In the genomic region with DNA sequence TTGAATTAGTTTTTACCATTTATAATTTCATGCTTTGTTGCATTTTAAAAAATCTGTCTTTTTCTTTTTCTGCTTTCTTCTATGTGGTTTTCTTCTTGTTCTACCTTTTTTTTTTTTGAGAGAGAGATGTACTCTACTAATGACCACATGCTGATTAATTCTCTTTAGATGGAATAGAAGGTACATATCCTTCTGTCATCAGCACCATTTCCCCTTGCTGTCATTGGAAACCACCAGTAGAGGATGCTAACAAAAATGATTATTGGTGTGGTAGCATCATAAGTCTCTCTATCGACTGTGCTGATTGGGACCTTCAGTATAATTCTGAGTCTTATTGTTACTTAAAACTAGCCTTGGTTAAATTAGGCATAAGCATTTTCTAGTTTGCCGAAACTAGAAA, we compare ENCODE assay signal across 8 cellular contexts. TPM values are rescaled to one million over a fixed set of nuclear protein-coding genes. Genes with fewer than 3 reads are reported as not detected.
DNase-seq lines count a peak whose midpoint lies in the region; ATAC-seq and TF ChIP-seq lines count a peak whose summit lies in the region.

No MANE protein-coding gene starts in this region.

- H3K9ac ChIP-seq in MM.1S (ENCODE audit: low read length), result no peak overlapping the region

- H3K9me3 ChIP-seq in MM.1S (replicated peaks; ENCODE audit: insufficient read depth, low read length) (no peaks in the 10 kb centered on the region), ovary (no peaks in the 10 kb centered on the region)

- H3K36me3 ChIP-seq in MM.1S (replicated peaks; ENCODE audit: insufficient read depth, low read length), result no peaks in the 10 kb centered on the region
- no peaks in the 10 kb centered on the region for H3K36me3 ChIP-seq in ovary

- peak; percentile 6 to 12 for ATAC-seq in activated CD4-positive, CD25-positive, alpha-beta regulatory T cell treated with anti-CD3 and anti-CD28 coated beads, Interleukin-2, amount 50 U/mL, for 24 hours
- no peak for ATAC-seq in central memory CD8-positive, alpha-beta T cell (replicated peaks; ENCODE audit: extremely low read depth, poor library complexity, severe bottlenecking)
- no peak for ATAC-seq in GM19035 (IDR thresholded peaks at IDR 0.05; ENCODE audit: unreplicated experiment)
- no peak for ATAC-seq in HG03045 (IDR thresholded peaks at IDR 0.05; ENCODE audit: unreplicated experiment)

- no peak for TF ChIP-seq POLR2A in ovary (IDR thresholded peaks at IDR 0.05)

- peak overlapping the region; percentile 37 for H3K4me3 Mint-ChIP-seq in central memory CD8-positive, alpha-beta T cell

- H3K4me1 ChIP-seq in MM.1S (ENCODE audit: low read length), result peaks cover 10% of the 10 kb centered on the region; the same call in 1 of the 2 replicates
- no peaks in the 10 kb centered on the region for H3K4me1 ChIP-seq in ovary (ENCODE audit: insufficient read depth)

- intact Hi-C loops in ovary (cut with DNase I), result no loop called here

- TF ChIP-seq EP300 in ovary (IDR thresholded peaks at IDR 0.05), result no peak

- no peaks in the 10 kb centered on the region for H3K9me3 Mint-ChIP-seq in central memory CD8-positive, alpha-beta T cell

- no peak for DNase-seq in activated CD4-positive, CD25-positive, alpha-beta regulatory T cell (lab: John Stamatoyannopoulos, UW)
- DNase-seq in MM.1S (peak; percentile 19), retinal pigment epithelial cell (ENCODE audit: low read depth) (no peak), ovary (no peak)
- no peak for DNase-seq in central memory CD8-positive, alpha-beta T cell (ENCODE audit: low spot score in 2 of 2)

- H3K27me3 ChIP-seq in MM.1S (replicated peaks; ENCODE audit: insufficient read depth, low read length) (no peaks in the 10 kb centered on the region), ovary (no peaks in the 10 kb centered on the region)

- H3K79me2 ChIP-seq in MM.1S (ENCODE audit: low read length), result peaks cover 76% of the 10 kb centered on the region

- H3K4me2 ChIP-seq in MM.1S (ENCODE audit: low read depth, low read length), result peak overlapping the region; percentile 74; the same call in 1 of the 2 replicates

- peak; percentile 29 for TF ChIP-seq CTCF in MM.1S (IDR thresholded peaks at IDR 0.05; ENCODE audit: low read length)
- peak; percentile 12 for TF ChIP-seq CTCF in retinal pigment epithelial cell (conservative IDR thresholded peaks at IDR 0.05; ENCODE audit: low read depth, low read length)
- TF ChIP-seq CTCF in ovary (IDR thresholded peaks at IDR 0.05), result no peak

- H3K9me2 ChIP-seq in MM.1S (replicated peaks; ENCODE audit: insufficient read depth, low read length), result no peaks in the 10 kb centered on the region

- peaks cover 16% of the 10 kb centered on the region for H3F3A ChIP-seq in MM.1S (ENCODE audit: insufficient read depth, low read length)

- H2AFZ ChIP-seq in MM.1S (ENCODE audit: low read length), result no peak overlapping the region

- peaks cover 36% of the 10 kb centered on the region for H3K4me1 Mint-ChIP-seq in central memory CD8-positive, alpha-beta T cell

- no peak overlapping the region for H3K27ac ChIP-seq in MM.1S (ENCODE audit: low read length)
- H3K27ac ChIP-seq in ovary, result no peak overlapping the region

- no peaks in the 10 kb centered on the region; the same call in 1 of the 2 replicates for H4K20me1 ChIP-seq in MM.1S (ENCODE audit: insufficient read depth, low read length)

- 81 to 88% (median 86%) methylated on average over 2 of the region's 2 CpGs for WGBS in ovary, 3 donors

- H3K4me3 ChIP-seq in MM.1S (ENCODE audit: low read length) (no peak overlapping the region), retinal pigment epithelial cell (ENCODE audit: low read length) (no peak overlapping the region), ovary (no peak overlapping the region)

- H3K27ac Mint-ChIP-seq in central memory CD8-positive, alpha-beta T cell (ENCODE audit: low read depth), result no peak overlapping the region

- no peaks in the 10 kb centered on the region for H3K27me3 Mint-ChIP-seq in central memory CD8-positive, alpha-beta T cell

- H3K36me3 Mint-ChIP-seq in central memory CD8-positive, alpha-beta T cell (ENCODE audit: insufficient read depth), result peaks cover 28% of the 10 kb centered on the region

RNA-seq across cellular contexts. Expression of gene ZEB1, which starts 3.6 kb away (rescaled TPM):
- total RNA-seq in ovary, result 10 to 100 TPM; 23.3 to 48.4 (median 40.7) TPM
- 10 to 100 TPM; 11.0 to 26.8 TPM for polyA plus RNA-seq in ovary

Comparison
In these comparisons a context has a peak if more than half of its experiments do, and no peak if none do; other contexts are left out.
1. ATAC-seq: peak in activated CD4-positive, CD25-positive, alpha-beta regulatory T cell treated with anti-CD3 and anti-CD28 coated beads, Interleukin-2, amount 50 U/mL, for 24 hours (2 of 2); none in central memory CD8-positive, alpha-beta T cell (single experiment), GM19035 (single experiment) and HG03045 (single experiment).
2. CTCF ChIP-seq: peak in MM.1S (single experiment) and retinal pigment epithelial cell (single experiment); none in ovary (0 of 3).